In genomic region chr7:25851332-25852248, GRCh38 we compare ENCODE assay signal across 1 cellular context.
TF ChIP-seq lines count a peak whose summit lies in the region.

No MANE protein-coding gene starts in this region.

TF ChIP-seq in HEK293, 187 proteins besides CTCF, POLR2A, EP300 and RAD21 (continued from another document):
- TF ChIP-seq ZBTB44 (tag by site-specific recombination; IDR thresholded peaks at IDR 0.05) (no peak), ZSCAN4 (tag by site-specific recombination; IDR thresholded peaks at IDR 0.05) (no peak), ELK4 (IDR thresholded peaks at IDR 0.05; ENCODE audit: borderline replicate concordance, low read depth, low read length) (no peak), PRDM2 (tag by site-specific recombination; IDR thresholded peaks at IDR 0.05; ENCODE audit: borderline replicate concordance) (no peak), ZIC2 (tag by site-specific recombination; IDR thresholded peaks at IDR 0.05) (no peak), ZNF2 (tag by site-specific recombination; IDR thresholded peaks at IDR 0.05) (peak; percentile 65; the same call in 1 of the 2 replicates), MZF1 (tag by site-specific recombination; IDR thresholded peaks at IDR 0.05; ENCODE audit: borderline replicate concordance) (no peak), ZNF510 (tag by site-specific recombination; IDR thresholded peaks at IDR 0.05; ENCODE audit: insufficient replicate concordance) (no peak), ZNF280D (tag by site-specific recombination; IDR thresholded peaks at IDR 0.05) (no peak), ZSCAN18 (tag by site-specific recombination; IDR thresholded peaks at IDR 0.05) (no peak), ZNF548 (tag by site-specific recombination; IDR thresholded peaks at IDR 0.05) (no peak), ZNF169 (tag by site-specific recombination; IDR thresholded peaks at IDR 0.05) (no peak), ZNF274 (IDR thresholded peaks at IDR 0.05; ENCODE audit: low read length) (no peak), ZNF274 (tag by site-specific recombination; IDR thresholded peaks at IDR 0.05; ENCODE audit: borderline replicate concordance) (no peak), ZNF843 (tag by site-specific recombination; IDR thresholded peaks at IDR 0.05) (no peak), ZSCAN30 (tag by site-specific recombination; IDR thresholded peaks at IDR 0.05) (0 out of 2 replicates have a peak, but pooled peaks have one; percentile 48), ZNF133 (tag by site-specific recombination; IDR thresholded peaks at IDR 0.05) (no peak), ZNF639 (tag by site-specific recombination; IDR thresholded peaks at IDR 0.05) (no peak), ZNF777 (tag by site-specific recombination; IDR thresholded peaks at IDR 0.05; ENCODE audit: borderline replicate concordance) (no peak), KLF9 (tag by site-specific recombination; IDR thresholded peaks at IDR 0.05; ENCODE audit: low read depth) (no peak), GLI4 (tag by site-specific recombination; IDR thresholded peaks at IDR 0.05) (no peak), ZNF19 (tag by site-specific recombination; IDR thresholded peaks at IDR 0.05; ENCODE audit: low read depth) (no peak)
